1 cellular context compared by ENCODE assay signal in genomic region chr11:91366816-91367215, GRCh38.
TF ChIP-seq lines count a peak whose summit lies in the region.

No MANE protein-coding gene starts in this region.

TF ChIP-seq in GM23338, 12 proteins besides CTCF, POLR2A, EP300 and RAD21 (continued from another document):
- no peak for TF ChIP-seq ZNF462 (CRISPR knock-in tag; IDR thresholded peaks at IDR 0.05)
- TF ChIP-seq ZNF331 (CRISPR knock-in tag; IDR thresholded peaks at IDR 0.05; ENCODE audit: low read depth) = no peak
- TF ChIP-seq EZH2 (IDR thresholded peaks at IDR 0.05; ENCODE audit: low read depth, unreplicated experiment) = no peak
